ENCODE assay signal across 25 cellular contexts in genomic region chr3:146164071-146164470, GRCh38. TPM values are rescaled to one million over a fixed set of nuclear protein-coding genes. Genes with fewer than 3 reads are reported as not detected.
DNase-seq lines count a peak whose midpoint lies in the region; ATAC-seq, FAIRE-seq and TF ChIP-seq lines count a peak whose summit lies in the region.
"Had no signal": no experiment of that assay in that cellular context is flagged by ENCODE, and none has a peak within 500 bp of the region (broad histone marks: within the 10 kb centered on the region; RNA-seq: fewer than 3 reads in every experiment).

No MANE protein-coding gene starts in this region.

- H3K9me3 Mint-ChIP-seq in MCF 10A (ENCODE audit: unreplicated experiment) = no peaks in the 10 kb centered on the region
- H3K9me3 Mint-ChIP-seq: activated T-cell treated with anti-CD3 and anti-CD28 coated beads, Interleukin-2, amount 50 U/mL, for 72 hours had no signal

- no peak overlapping the region for H2AFZ ChIP-seq in keratinocyte (ENCODE audit: control insufficient read depth, low read length)

- ATAC-seq in GM21717 (IDR thresholded peaks at IDR 0.05; ENCODE audit: unreplicated experiment) = no peak
- ATAC-seq: activated naive CD4-positive, alpha-beta T cell treated with anti-CD3 and anti-CD28 coated beads, Interleukin-2, amount 50 U/mL, for 72 hours; activated T-cell treated with anti-CD3 and anti-CD28 coated beads, Interleukin-2, amount 50 U/mL, for 72 hours; body of pancreas; mucosa of descending colon; stimulated activated naive CD8-positive, alpha-beta T cell treated with anti-CD3 and anti-CD28 coated beads, Interleukin-15, Interleukin-2, amounts not matched to agents 100 U/mL and 50 U/mL, for 24 hours had no signal

- H3K9ac ChIP-seq in keratinocyte (ENCODE audit: control insufficient read depth, extremely low read depth, insufficient read depth, low read length) = no peak overlapping the region

- H3K4me3 Mint-ChIP-seq in MCF 10A (ENCODE audit: unreplicated experiment) = peak overlapping the region; percentile 72
- H3K4me3 Mint-ChIP-seq: activated T-cell treated with anti-CD3 and anti-CD28 coated beads, Interleukin-2, amount 50 U/mL, for 72 hours had no signal

- no peaks in the 10 kb centered on the region for H4K20me1 ChIP-seq in keratinocyte (ENCODE audit: control insufficient read depth, extremely low read depth, insufficient read depth, low read length)

- no peak overlapping the region for H3K27ac ChIP-seq in breast epithelium
- peak overlapping the region; percentile 63 for H3K27ac ChIP-seq in keratinocyte (ENCODE audit: control insufficient read depth, insufficient read depth, low read length)
- H3K27ac ChIP-seq: 22Rv1, body of pancreas, dorsolateral prefrontal cortex, upper lobe of left lung had no signal

- FAIRE-seq in bronchial epithelial cell (lab: Jason Lieb, UNC) (no peak), keratinocyte (lab: Jason Lieb, UNC) (peak; percentile 34)

- no peaks in the 10 kb centered on the region for H3K79me2 ChIP-seq in keratinocyte (ENCODE audit: control insufficient read depth, insufficient read depth, low read length)

- H3K36me3 Mint-ChIP-seq in MCF 10A (ENCODE audit: insufficient read depth, unreplicated experiment) = no peaks in the 10 kb centered on the region

- H3K36me3 ChIP-seq in breast epithelium (no peaks in the 10 kb centered on the region), bronchial epithelial cell (ENCODE audit: control insufficient read depth, insufficient read depth, low read length) (no peaks in the 10 kb centered on the region), keratinocyte (ENCODE audit: control insufficient read depth in 2 of 2, extremely low read depth in 1 of 2, insufficient read depth in 2 of 2, low read length in 2 of 2) (no peaks in the 10 kb centered on the region)
- H3K36me3 ChIP-seq: left ventricle myocardium inferior, upper lobe of left lung had no signal

- no peaks in the 10 kb centered on the region for H3K9me1 ChIP-seq in keratinocyte (ENCODE audit: control insufficient read depth, extremely low read depth, insufficient read depth, low read length)

- DNase-seq in MCF 10A (ENCODE audit: unreplicated experiment) (peak; percentile 27), breast epithelium (ENCODE audit: low spot score in 2 of 2) (no peak), bronchial epithelial cell (ENCODE audit: low read depth) (peak; percentile 68), keratinocyte (ENCODE audit: low read depth, low spot score) (peak; percentile 28), NOMO-1 treated with dmso at 0.1 percent for 144 hours (lab: John Stamatoyannopoulos, UW; ENCODE audit: unreplicated experiment) (no peak), GM03348 (ENCODE audit: low spot score) (no peak), T-helper 2 cell (no peak)
- DNase-seq: activated CD4-positive, CD25-positive, alpha-beta regulatory T cell treated with anti-CD3 and anti-CD28 coated beads, Interleukin-2, amount 50 U/mL, for 72 hours; activated T-cell treated with anti-CD3 and anti-CD28 coated beads, Interleukin-2, amount 50 U/mL, for 72 hours; body of pancreas; Caco-2; dorsolateral prefrontal cortex; head of caudate nucleus; left ventricle myocardium inferior; mucosa of descending colon; NCI-H1417 treated with DMSO at 0.1 percent for 48 hours; NCI-H2107; NCI-H510A treated with DMSO at 0.1 percent for 48 hours; NK-92 treated with Interleukin-12 subunit alpha and Interleukin-12 subunit beta, amount 100 ng/mL, for 24 hours; stimulated activated CD4-positive, alpha-beta T cell treated with anti-CD3 and anti-CD28 coated beads, Interleukin-4, amount 100 ng/mL, for 1 hour; stimulated activated naive CD8-positive, alpha-beta T cell treated with anti-CD3 and anti-CD28 coated beads, Interleukin-15, Interleukin-2, amounts not matched to agents 100 U/mL and 50 U/mL, for 24 hours; upper lobe of left lung had no signal

- H3K9me3 ChIP-seq in breast epithelium (no peaks in the 10 kb centered on the region), keratinocyte (ENCODE audit: control insufficient read depth, low read depth, low read length) (no peaks in the 10 kb centered on the region)
- H3K9me3 ChIP-seq: body of pancreas, Caco-2, left ventricle myocardium inferior, mucosa of descending colon, upper lobe of left lung had no signal

- H3K27me3 ChIP-seq in breast epithelium (no peaks in the 10 kb centered on the region), bronchial epithelial cell (ENCODE audit: control insufficient read depth, insufficient read depth, low read length) (no peaks in the 10 kb centered on the region), keratinocyte (ENCODE audit: control insufficient read depth, extremely low read depth, insufficient read depth, low read length) (no peaks in the 10 kb centered on the region)
- H3K27me3 ChIP-seq: body of pancreas, dorsolateral prefrontal cortex, upper lobe of left lung had no signal

- no TSS peak for BruUV-seq in MCF 10A (replicated peaks; lab: Mats Ljungman, UMichigan)

- no peak for TF ChIP-seq POLR2A in breast epithelium (IDR thresholded peaks at IDR 0.05)

- CTCF ChIA-PET in MCF 10A (lab: Yijun Ruan, JAX) = interaction anchor here (0.6 to 1.6 kb wide), 6 partner anchors 22 to 352 kb away, joined by 3 to 6 read pairs (median 4); no protein-coding TSS in a partner anchor

- peak overlapping the region; percentile 86 for H3K27ac Mint-ChIP-seq in MCF 10A (ENCODE audit: low read depth, unreplicated experiment)
- H3K27ac Mint-ChIP-seq: activated naive CD4-positive, alpha-beta T cell treated with anti-CD3 and anti-CD28 coated beads, Interleukin-2, amount 50 U/mL, for 72 hours; activated T-cell treated with anti-CD3 and anti-CD28 coated beads, Interleukin-2, amount 50 U/mL, for 72 hours had no signal

- POLR2A ChIA-PET in MCF 10A (lab: Yijun Ruan, JAX) = interaction anchor here (0.6 to 1.0 kb wide), 5 partner anchors 13 to 380 kb away, joined by 3 to 4 read pairs (median 3); no protein-coding TSS in a partner anchor

- H3K4me1 ChIP-seq in breast epithelium (peaks cover 0 to 9% of the 10 kb centered on the region in 2 donors), keratinocyte (ENCODE audit: control insufficient read depth, extremely low read depth, insufficient read depth, low read length) (peaks cover 38% of the 10 kb centered on the region)
- H3K4me1 ChIP-seq: Caco-2 had no signal

- intact Hi-C loops in MCF 10A (cut with micrococcal nuclease) (loop anchor here (5.0 kb wide), 1 partner anchor 37 kb away; no protein-coding TSS in a partner anchor), breast epithelium (cut with DNase I; ENCODE audit: low total_unique reads) (no loop called here)

- peaks cover 46% of the 10 kb centered on the region for H3K4me1 Mint-ChIP-seq in MCF 10A (ENCODE audit: insufficient read depth, unreplicated experiment)

- no peaks in the 10 kb centered on the region for H3K27me3 Mint-ChIP-seq in MCF 10A (ENCODE audit: insufficient read depth, unreplicated experiment)

- peak overlapping the region; percentile 27 for H3K4me2 ChIP-seq in keratinocyte (ENCODE audit: control insufficient read depth, extremely low read depth, insufficient read depth, low read depth, low read length)

- H3K4me3 ChIP-seq in breast epithelium (no peak overlapping the region), bronchial epithelial cell (ENCODE audit: low read depth, low read length) (no peak overlapping the region), keratinocyte (ENCODE audit: control insufficient read depth in 2 of 3, extremely low read depth in 1 of 3, insufficient read depth in 2 of 3, low read depth in 1 of 3, low read length in 3 of 3) (no peak overlapping the region)
- H3K4me3 ChIP-seq: body of pancreas, dorsolateral prefrontal cortex, left ventricle myocardium inferior, mucosa of descending colon, upper lobe of left lung had no signal

- dilution Hi-C loops in keratinocyte (cut with MboI; ENCODE audit: extremely low pct_ligation_motif_present, low sequenced_read_pairs) = no loop called here

- TF ChIP-seq CTCF in MCF 10A (IDR thresholded peaks at IDR 0.05; ENCODE audit: unreplicated experiment) (no peak), breast epithelium (IDR thresholded peaks at IDR 0.05) (no peak), bronchial epithelial cell (IDR thresholded peaks at IDR 0.05; ENCODE audit: insufficient read depth, low read length, severe bottlenecking) (no peak), keratinocyte (optimal IDR thresholded peaks at IDR 0.05 in 1 of 3, IDR thresholded peaks at IDR 0.05 in 1 of 3, conservative IDR thresholded peaks at IDR 0.05 in 1 of 3; ENCODE audit: extremely low read depth in 1 of 3, insufficient read depth in 2 of 3, low read length in 3 of 3) (no peak)

RNA-seq across cellular contexts. Expression of gene PLOD2, which starts 3.1 kb away (rescaled TPM):
- 109 and 149 TPM in 2 replicates for total RNA-seq in MCF 10A (2022)
- 10 to 100 TPM; 33.2 to 71.5 (median 35.7) TPM for total RNA-seq in breast epithelium
- 36.6 and 45.3 TPM in 2 replicates for total RNA-seq in bronchial epithelial cell
- polyA plus RNA-seq in keratinocyte = 14.3 to 30.0 TPM (median 22.3 TPM) in 3 replicates
- polyA plus RNA-seq in keratinocyte (2011; ENCODE audit: low read depth) = 30.4 TPM
- 10.6 and 19.8 TPM in 2 replicates for polyA plus RNA-seq in keratinocyte (2011; cell fraction: cytosol; rRNA removed)
- polyA plus RNA-seq in keratinocyte (2011; cell fraction: nucleus; rRNA removed) = 35.2 and 56.0 TPM in 2 replicates
- polyA plus RNA-seq in keratinocyte (2012; ENCODE audit: low replicate concordance) = 8.7 and 26.0 TPM in 2 replicates
- 4.1 to 27.4 TPM (median 16.5 TPM) in 3 replicates for polyA minus RNA-seq in keratinocyte
- 19.0 TPM for polyA minus RNA-seq in keratinocyte (2011; cell fraction: cytosol; rRNA and poly(A)+ RNA removed)
- polyA minus RNA-seq in keratinocyte (2011; cell fraction: nucleus; rRNA and poly(A)+ RNA removed) = 44.4 and 89.7 TPM in 2 replicates

Comparison
In these comparisons a context has a peak if more than half of its experiments do, and no peak if none do; other contexts are left out.
1. DNase-seq: peak in MCF 10A (single experiment), bronchial epithelial cell (single experiment) and keratinocyte (single experiment); none in breast epithelium (0 of 2), NOMO-1 treated with dmso at 0.1 percent for 144 hours (single experiment), GM03348 (single experiment) and T-helper 2 cell (0 of 5).